In the genomic region with DNA sequence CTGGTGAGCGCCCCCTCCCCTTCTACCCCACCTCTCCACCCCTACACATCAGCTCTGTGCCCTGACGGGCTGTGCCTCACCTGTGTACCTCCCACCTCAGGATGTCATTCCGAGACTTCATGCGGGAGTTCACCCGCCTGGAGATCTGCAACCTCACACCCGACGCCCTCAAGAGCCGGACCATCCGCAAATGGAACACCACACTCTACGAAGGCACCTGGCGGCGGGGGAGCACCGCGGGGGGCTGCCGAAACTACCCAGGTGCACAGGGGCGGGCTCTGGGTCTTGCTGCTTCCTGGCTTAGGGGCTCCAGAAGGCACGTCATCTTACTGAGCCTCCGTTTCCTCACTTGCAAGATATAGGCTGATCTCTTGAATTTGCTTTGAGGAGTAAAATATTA, we compare ENCODE assay signal across 23 cellular contexts. TPM values are rescaled to one million over a fixed set of nuclear protein-coding genes. Genes with fewer than 3 reads are reported as not detected.
"Had no signal": no experiment of that assay in that cellular context is flagged by ENCODE, and none has a peak within 500 bp of the region (broad histone marks: within the 10 kb centered on the region; RNA-seq: fewer than 3 reads in every experiment).

No MANE protein-coding gene starts in this region.

- DNase-seq: effector CD4-positive, alpha-beta T cell; foreskin melanocyte; kidney glomerular epithelial cell; midbrain; occipital lobe; pancreas; stimulated activated CD4-positive, alpha-beta T cell treated with anti-CD3 and anti-CD28 coated beads, Interleukin-2, amount 100 ng/mL, for 24 hours; stimulated activated CD4-positive, alpha-beta T cell treated with anti-CD3 and anti-CD28 coated beads, Interleukin-4, amount 100 ng/mL, for 4 hours; stimulated activated naive CD8-positive, alpha-beta T cell treated with anti-CD3 and anti-CD28 coated beads, Interleukin-15, Interleukin-2, amounts not matched to agents 100 U/mL and 50 U/mL, for 24 hours; uterus had no signal

- H3K9me3 Mint-ChIP-seq: nephron had no signal

- FAIRE-seq: pancreas had no signal

- H3K27ac Mint-ChIP-seq: nephron, progenitor cell of endocrine pancreas had no signal

- H3K4me3 ChIP-seq: coronary artery, hepatocyte, pancreas, tibial artery, upper lobe of left lung, uterus had no signal

- H3K9me3 ChIP-seq: pancreas, tibial artery, upper lobe of left lung, uterus had no signal

- H3K27me3 Mint-ChIP-seq: progenitor cell of endocrine pancreas had no signal

- H3K4me1 ChIP-seq: pancreas, uterus had no signal

- H3K4me3 Mint-ChIP-seq: nephron had no signal

- H3K27ac ChIP-seq: coronary artery, hepatocyte, pancreas, tibial artery, upper lobe of left lung, uterus had no signal

- H3K36me3 ChIP-seq: uterus had no signal

- ATAC-seq: pancreas; stimulated activated naive CD8-positive, alpha-beta T cell treated with anti-CD3 and anti-CD28 coated beads, Interleukin-15, Interleukin-2, amounts not matched to agents 100 U/mL and 50 U/mL, for 24 hours had no signal

RNA-seq across cellular contexts. Expression of a gene that starts 18.5 kb away (rescaled TPM):
- total RNA-seq: chondrocyte, dermis microvascular lymphatic vessel endothelial cell, hepatocyte, lower leg skin, occipital lobe, pancreas, progenitor cell of endocrine pancreas, right cardiac atrium, skeletal muscle tissue, temporal lobe, upper lobe of left lung, uterus had no signal
- polyA plus RNA-seq: esophagus, hepatocyte, right cardiac atrium had no signal
